Comparison of ENCODE assay signal across 8 cellular contexts in the genomic region with DNA sequence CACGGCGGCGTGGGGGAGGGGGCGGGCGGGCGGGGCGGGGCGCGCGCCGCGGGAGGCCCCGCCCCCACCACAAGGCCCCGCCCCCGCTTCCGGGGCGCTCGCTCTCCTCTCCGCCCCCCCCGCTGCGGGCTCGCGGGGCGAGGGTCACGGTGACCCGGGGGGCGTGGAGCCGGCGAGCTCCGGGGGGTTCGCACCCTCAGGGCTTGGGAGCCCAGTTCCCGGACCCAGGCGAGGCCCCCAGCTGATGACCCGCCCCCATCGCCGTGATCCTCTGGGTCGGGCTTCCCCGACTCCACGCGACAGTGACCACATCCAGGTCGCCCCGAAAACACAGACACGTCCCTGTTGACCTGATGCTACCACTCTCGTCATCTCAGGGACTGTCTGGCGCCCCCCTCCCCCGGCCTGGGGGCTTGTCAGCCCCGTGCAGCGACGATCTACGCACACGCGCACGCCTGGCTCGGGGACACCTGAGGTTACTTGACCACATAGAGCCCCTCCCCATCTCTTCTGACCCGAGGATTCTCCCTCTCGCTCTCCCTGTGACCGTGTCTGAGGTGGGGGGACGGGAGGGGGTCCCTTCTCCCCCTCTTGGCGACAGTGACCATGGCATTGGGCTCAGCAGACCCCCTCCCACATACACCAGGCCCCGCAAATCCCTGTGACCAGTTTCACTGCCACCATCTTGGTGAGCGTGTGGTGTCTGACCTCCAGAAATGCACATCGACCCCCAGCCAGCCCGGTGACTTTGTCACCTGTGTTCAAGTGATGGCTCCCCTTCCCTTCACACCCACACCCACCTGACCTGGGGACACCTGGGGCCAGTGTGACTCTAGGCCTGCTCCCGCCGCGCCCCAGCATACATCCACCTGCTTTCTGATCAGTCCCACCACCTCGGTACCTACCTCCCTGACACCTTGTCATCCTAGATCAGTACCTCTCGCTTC. TPM values are rescaled to one million over a fixed set of nuclear protein-coding genes. Genes with fewer than 3 reads are reported as not detected.
DNase-seq lines count a peak whose midpoint lies in the region; ATAC-seq and TF ChIP-seq lines count a peak whose summit lies in the region.

No MANE protein-coding gene starts in this region.

- H3K4me3 ChIP-seq in SU-DHL-6 (ENCODE audit: insufficient read depth, low read length, poor library complexity, severe bottlenecking) = peak overlapping the region; percentile 88
- H3K4me3 ChIP-seq in thoracic aorta = peak overlapping the region; percentile 76

- H3K9me3 ChIP-seq in SU-DHL-6 (ENCODE audit: insufficient read depth, low read length) = no peaks in the 10 kb centered on the region
- H3K9me3 ChIP-seq in thoracic aorta = no peaks in the 10 kb centered on the region

- H2AFZ ChIP-seq in SU-DHL-6 (ENCODE audit: low read depth, low read length, severe bottlenecking) = no peak overlapping the region

- peak in 2 of 3 donors; percentile 22 to 37 for DNase-seq in stimulated activated CD4-positive, alpha-beta T cell treated with anti-CD3 and anti-CD28 coated beads, TNF-alpha, amount 100 ng/mL, for 1 hour (ENCODE audit: low read depth in 3 of 3, low spot score in 1 of 3)
- no peak for DNase-seq in stimulated activated CD4-positive, alpha-beta T cell treated with anti-CD3 and anti-CD28 coated beads, Interleukin-2, amount 100 ng/mL, for 48 hours
- peak; percentile 42 for DNase-seq in medulla oblongata (ENCODE audit: extremely low spot score)
- no peak for DNase-seq in thoracic aorta (ENCODE audit: low spot score)
- no peak for DNase-seq in kidney tubule cell (ENCODE audit: low spot score)

- H3K79me2 ChIP-seq in SU-DHL-6 (ENCODE audit: insufficient read depth, low read length) = peaks cover 28% of the 10 kb centered on the region

- peak overlapping the region; percentile 81 for H3K9ac ChIP-seq in SU-DHL-6 (ENCODE audit: low read length)

- ATAC-seq in HG02938 (IDR thresholded peaks at IDR 0.05; ENCODE audit: unreplicated experiment) (peak; percentile 30), thoracic aorta (ENCODE audit: insufficient number of reproducible peaks, low FRiP score, low read depth) (peak; percentile 32)

- peak overlapping the region; percentile 94 for H3K4me2 ChIP-seq in SU-DHL-6 (ENCODE audit: low read depth, low read length, poor library complexity, severe bottlenecking)

- H3K4me1 ChIP-seq in thoracic aorta (ENCODE audit: control insufficient read depth in 1 of 2, low read depth in 2 of 2) = peaks cover 18 to 43% of the 10 kb centered on the region in 2 donors

- TF ChIP-seq CTCF in SU-DHL-6 (IDR thresholded peaks at IDR 0.05; ENCODE audit: insufficient read depth, low read length, poor library complexity, severe bottlenecking) (no peak), thoracic aorta (IDR thresholded peaks at IDR 0.05) (no peak)

- H4K20me1 ChIP-seq in SU-DHL-6 (ENCODE audit: low read depth, low read length) = no peaks in the 10 kb centered on the region

- H3K36me3 ChIP-seq in SU-DHL-6 (ENCODE audit: low read length) = no peaks in the 10 kb centered on the region
- H3K36me3 ChIP-seq in thoracic aorta = no peaks in the 10 kb centered on the region

- no peaks in the 10 kb centered on the region for H3K9me2 ChIP-seq in SU-DHL-6 (replicated peaks; ENCODE audit: insufficient read depth, low read length)

- H3K27ac ChIP-seq in SU-DHL-6 (ENCODE audit: low read depth, low read length) (peak overlapping the region; percentile 45), cingulate gyrus (ENCODE audit: low read depth, low read length) (peak overlapping the region; percentile 39), thoracic aorta (peak overlapping the region in 1 of 2 donors; percentile 64)

- H3F3A ChIP-seq in SU-DHL-6 (ENCODE audit: insufficient read depth) = no peaks in the 10 kb centered on the region

- no peaks in the 10 kb centered on the region for H3K27me3 ChIP-seq in SU-DHL-6 (ENCODE audit: low read length)
- H3K27me3 ChIP-seq in thoracic aorta (replicated peaks; ENCODE audit: insufficient read depth) = no peaks in the 10 kb centered on the region

RNA-seq across cellular contexts. Expression of a gene that starts 0.7 kb away (rescaled TPM):
- 10 to 100 TPM; 15.2 to 16.9 TPM for total RNA-seq in thoracic aorta

RNA-seq across cellular contexts. Expression of a gene that starts 10.3 kb away (rescaled TPM):
- not detected for total RNA-seq in thoracic aorta

RNA-seq across cellular contexts. Expression of a gene that starts 15.8 kb away (rescaled TPM):
- total RNA-seq in thoracic aorta = 10 to 100 TPM; 13.3 to 26.1 TPM

RNA-seq across cellular contexts. Expression of a gene that starts 16.0 kb away (rescaled TPM):
- total RNA-seq in thoracic aorta = under 1 TPM in 1 of 2 donors, not detected in 1; 0.14 TPM

RNA-seq across cellular contexts. Expression of a gene that starts 21.6 kb away (rescaled TPM):
- under 1 TPM in 1 of 2 donors, not detected in 1; 0.54 TPM for total RNA-seq in thoracic aorta

Comparison
In these comparisons a context has a peak if more than half of its experiments do, and no peak if none do; other contexts are left out.
1. DNase-seq: peak in stimulated activated CD4-positive, alpha-beta T cell treated with anti-CD3 and anti-CD28 coated beads, TNF-alpha, amount 100 ng/mL, for 1 hour (2 of 3) and medulla oblongata (single experiment); none in stimulated activated CD4-positive, alpha-beta T cell treated with anti-CD3 and anti-CD28 coated beads, Interleukin-2, amount 100 ng/mL, for 48 hours (0 of 2), thoracic aorta (single experiment) and kidney tubule cell (single experiment).